16 cellular contexts compared by ENCODE assay signal in genomic region chr11:15849265-15849664, GRCh38.
"Had no signal": no experiment of that assay in that cellular context is flagged by ENCODE, and none has a peak within 500 bp of the region (broad histone marks: within the 10 kb centered on the region; RNA-seq: fewer than 3 reads in every experiment).

No MANE protein-coding gene starts in this region.

- H3K4me2 ChIP-seq: SK-N-SH had no signal

- H3K27me3 ChIP-seq: gastroesophageal sphincter, ovary, tibial nerve had no signal

- H3K36me3 ChIP-seq: brain microvascular endothelial cell, gastroesophageal sphincter, lower lobe of right lung, ovary, tibial nerve had no signal

- H3K27ac ChIP-seq: brain microvascular endothelial cell, gastroesophageal sphincter, lower lobe of right lung, ovary, tibial nerve had no signal

- ATAC-seq: activated CD4-positive, CD25-positive, alpha-beta regulatory T cell treated with anti-CD3 and anti-CD28 coated beads, Interleukin-2, amount 50 U/mL, for 24 hours; gastroesophageal sphincter; lower lobe of right lung; T-cell had no signal

- H3K9me3 ChIP-seq: gastroesophageal sphincter, lower lobe of right lung, ovary, SK-N-SH, tibial nerve had no signal

- DNase-seq: activated CD4-positive, alpha-beta T cell treated with anti-CD3 and anti-CD28 coated beads, Interleukin-2, amount 50 U/mL, for 1 hour; activated naive CD8-positive, alpha-beta T cell treated with anti-CD3 and anti-CD28 coated beads for 36 hours; amygdala; brain microvascular endothelial cell; hippocampal formation; lower lobe of right lung; ovary; SK-N-SH; stimulated activated CD4-positive, alpha-beta T cell treated with anti-CD3 and anti-CD28 coated beads, Interleukin-15, amount 100 ng/mL, for 24 hours; stimulated activated CD4-positive, alpha-beta T cell treated with anti-CD3 and anti-CD28 coated beads, Interleukin-4, amount 100 ng/mL, for 1 hour; stimulated activated naive CD4-positive, alpha-beta T cell; T-cell; T-helper 9 cell had no signal

- H3K4me1 ChIP-seq: lower lobe of right lung had no signal

- H3K9ac ChIP-seq: SK-N-SH had no signal

- H3K4me3 ChIP-seq: gastroesophageal sphincter, lower lobe of right lung, ovary, tibial nerve had no signal
